ENCODE assay signal across 8 cellular contexts in the genomic region with DNA sequence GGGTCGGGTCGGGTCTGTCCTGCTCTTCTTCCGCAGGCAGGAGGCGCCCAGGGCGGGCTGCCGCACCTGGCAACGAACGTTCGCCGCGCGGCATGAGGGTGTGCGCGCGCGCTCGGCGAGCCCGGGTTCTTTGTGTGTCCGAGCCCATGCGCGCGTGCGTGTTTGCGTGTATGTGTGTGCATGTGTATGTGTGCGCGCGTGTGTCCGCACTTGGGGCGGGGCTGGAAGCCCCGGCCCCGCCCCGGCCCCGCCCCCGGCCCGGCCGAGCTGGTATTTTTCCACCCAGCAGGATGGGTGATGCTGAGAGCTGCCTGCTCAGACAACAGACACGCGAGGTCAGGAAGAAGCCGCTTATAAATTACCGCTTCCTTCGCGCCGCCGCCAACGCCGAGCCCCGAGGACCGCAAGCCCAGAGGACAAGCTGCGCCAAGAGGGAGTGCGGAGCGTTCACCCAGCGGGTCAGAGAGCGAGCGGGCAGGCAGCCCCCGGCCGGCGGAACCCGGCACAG. TPM values are rescaled to one million over a fixed set of nuclear protein-coding genes. Genes with fewer than 3 reads are reported as not detected.
DNase-seq lines count a peak whose midpoint lies in the region; ATAC-seq and TF ChIP-seq lines count a peak whose summit lies in the region.

A gene (plus strand): TSS at position 303 of the 508 bp plus-strand sequence. CDS start 41,029 bp downstream, outside the sequence.

- H3K27ac ChIP-seq in transverse colon, result peak within 1 kb of the TSS; percentile 90 to 96 (median 92)

- peaks cover 54% of the 10 kb centered on the region for H3K4me1 Mint-ChIP-seq in activated naive CD8-positive, alpha-beta T cell treated with anti-CD3 and anti-CD28 coated beads, Interleukin-2, amount 50 U/mL, for 24 hours

- TF ChIP-seq POLR2A in transverse colon (IDR thresholded peaks at IDR 0.05), result peak; percentile 51

- peaks cover 15 to 48% (median 34%) of the 10 kb centered on the region in 4 donors for H3K4me1 ChIP-seq in transverse colon

- DNase-seq in NCI-H1417 treated with DMSO at 0.1 percent for 48 hours (lab: John Stamatoyannopoulos, UW) (peak; percentile 39), SW480 (ENCODE audit: low spot score) (peak; percentile 94), cardiac septum (ENCODE audit: low spot score) (peak; percentile 97), pons (ENCODE audit: low spot score) (peak; percentile 91), transverse colon (peak; percentile 96)
- DNase-seq in activated naive CD8-positive, alpha-beta T cell treated with anti-CD3 and anti-CD28 coated beads, Interleukin-2, amount 50 U/mL, for 24 hours, result peak; percentile 92

- in situ Hi-C loops in transverse colon (cut with MboI; ENCODE audit: low pct_ligation_motif_present in 1 of 4, low pct_unique_long_range_greater_than_20kb in 1 of 4, low sequenced_read_pairs in 3 of 4), result no loop called here

- peaks cover 18% of the 10 kb centered on the region for H3K36me3 Mint-ChIP-seq in activated naive CD8-positive, alpha-beta T cell treated with anti-CD3 and anti-CD28 coated beads, Interleukin-2, amount 50 U/mL, for 24 hours (ENCODE audit: low read depth)

- H3K4me3 ChIP-seq in GM12875 (ENCODE audit: low read depth, low read length) (peak within 1 kb of the TSS; percentile 88), transverse colon (peak within 1 kb of the TSS; percentile 56 to 79 (median 68))

- no peaks in the 10 kb centered on the region for H3K27me3 Mint-ChIP-seq in activated naive CD8-positive, alpha-beta T cell treated with anti-CD3 and anti-CD28 coated beads, Interleukin-2, amount 50 U/mL, for 24 hours

- no peak for TF ChIP-seq EP300 in transverse colon (IDR thresholded peaks at IDR 0.05; ENCODE audit: low read depth)

- no peaks in the 10 kb centered on the region for H3K9me3 Mint-ChIP-seq in activated naive CD8-positive, alpha-beta T cell treated with anti-CD3 and anti-CD28 coated beads, Interleukin-2, amount 50 U/mL, for 24 hours

- peak within 1 kb of the TSS; percentile 99 for H3K4me3 Mint-ChIP-seq in activated naive CD8-positive, alpha-beta T cell treated with anti-CD3 and anti-CD28 coated beads, Interleukin-2, amount 50 U/mL, for 24 hours

- peaks cover 4% of the 10 kb centered on the region for H3K27me3 ChIP-seq in transverse colon

- peak within 1 kb of the TSS; percentile 99 for H3K27ac Mint-ChIP-seq in activated naive CD8-positive, alpha-beta T cell treated with anti-CD3 and anti-CD28 coated beads, Interleukin-2, amount 50 U/mL, for 24 hours

- no peaks in the 10 kb centered on the region for H3K36me3 ChIP-seq in transverse colon

- H3K9me3 ChIP-seq in transverse colon, result no peaks in the 10 kb centered on the region

- peak; percentile 79 for ATAC-seq in HG02763 (IDR thresholded peaks at IDR 0.05; ENCODE audit: unreplicated experiment)
- ATAC-seq in activated naive CD8-positive, alpha-beta T cell treated with anti-CD3 and anti-CD28 coated beads, Interleukin-2, amount 50 U/mL, for 24 hours, result peak; percentile 78

- TF ChIP-seq CTCF in GM12875 (IDR thresholded peaks at IDR 0.05; ENCODE audit: borderline replicate concordance, insufficient read depth, low read depth, low read length) (peak; percentile 50; the same call in 1 of the 2 replicates), transverse colon (IDR thresholded peaks at IDR 0.05) (peak in 4 of 5 experiments; percentile 34 to 79 (median 49))

- 0% methylated on average over 43 of the region's 59 CpGs; no CpG with 5 or more reads in 1 of the 2 donors for WGBS in transverse colon (ENCODE audit: low coverage in 1 of 2), 2 donors

- intact Hi-C loops in cardiac septum (cut with DNase I), result loop anchor here (1.0 to 5.0 kb wide), 4 partner anchors 28 to 200 kb away; no protein-coding TSS in a partner anchor
- intact Hi-C loops in transverse colon (cut with DNase I; ENCODE audit: low total_unique reads), result no loop called here

RNA-seq across cellular contexts. Expression of the gene that starts here (rescaled TPM):
- total RNA-seq in cardiac septum (129 TPM), transverse colon (10 to 100 TPM in 1 of 4 donors, 1 to 10 TPM in 3; 4.4 to 10.5 (median 7.7) TPM)

Comparison
In these comparisons a context has a peak if more than half of its experiments do, and no peak if none do; other contexts are left out.
1. Peak in every context shown above with its lines: DNase-seq, ATAC-seq, H3K4me3 ChIP-seq and H3K27ac ChIP-seq.
2. RNA of the gene that starts here (total RNA-seq): 129 TPM in cardiac septum (single experiment); 4.4 to 10.5 TPM in transverse colon; every median in the first group is over 10 times any median in the second.
3. DNase-seq: peak in every context shown above with its lines; median percentile 97 in cardiac septum; 96 in transverse colon; 94 in SW480; 92 in activated naive CD8-positive, alpha-beta T cell treated with anti-CD3 and anti-CD28 coated beads, Interleukin-2, amount 50 U/mL, for 24 hours; 91 in pons; 39 in NCI-H1417 treated with DMSO at 0.1 percent for 48 hours.